In genomic region chr21:18549214-18549905, GRCh38 we compare ENCODE assay signal across 29 cellular contexts.
DNase-seq lines count a peak whose midpoint lies in the region; ATAC-seq, FAIRE-seq and TF ChIP-seq lines count a peak whose summit lies in the region.
"Had no signal": no experiment of that assay in that cellular context is flagged by ENCODE, and none has a peak within 500 bp of the region (broad histone marks: within the 10 kb centered on the region; RNA-seq: fewer than 3 reads in every experiment).

No MANE protein-coding gene starts in this region.

- peak; percentile 69 for FAIRE-seq in keratinocyte (lab: Jason Lieb, UNC)

- TF ChIP-seq CTCF in keratinocyte (optimal IDR thresholded peaks at IDR 0.05 in 1 of 3, IDR thresholded peaks at IDR 0.05 in 1 of 3, conservative IDR thresholded peaks at IDR 0.05 in 1 of 3; ENCODE audit: extremely low read depth in 1 of 3, insufficient read depth in 2 of 3, low read length in 3 of 3) = no peak

- peak overlapping the region; percentile 60 for H3K9ac ChIP-seq in keratinocyte (ENCODE audit: control insufficient read depth, extremely low read depth, insufficient read depth, low read length)

- peak overlapping the region; percentile 79 for H2AFZ ChIP-seq in keratinocyte (ENCODE audit: control insufficient read depth, low read length)

- no peaks in the 10 kb centered on the region for H3K36me3 Mint-ChIP-seq in T-helper 17 cell (ENCODE audit: low read depth)
- H3K36me3 Mint-ChIP-seq: activated CD8-positive, alpha-beta memory T cell treated with anti-CD3 and anti-CD28 coated beads, Interleukin-2, amount 10 ng/mL, durations not matched to agents 7 days and 5 days; CD4-positive, alpha-beta memory T cell; memory B cell; naive thymus-derived CD4-positive, alpha-beta T cell had no signal

- no peak overlapping the region for H3K27ac Mint-ChIP-seq in T-helper 17 cell
- H3K27ac Mint-ChIP-seq: activated CD4-positive, alpha-beta T cell treated with anti-CD3 and anti-CD28 coated beads, Interleukin-2, amount 10 ng/mL, durations not matched to agents 7 days and 5 days; activated CD8-positive, alpha-beta memory T cell treated with anti-CD3 and anti-CD28 coated beads, Interleukin-2, amount 10 ng/mL, durations not matched to agents 7 days and 5 days; activated naive CD4-positive, alpha-beta T cell treated with anti-CD3 and anti-CD28 coated beads for 36 hours; activated T-cell treated with anti-CD3 and anti-CD28 coated beads, Interleukin-2, amount 50 U/mL, for 72 hours; CD4-positive, alpha-beta memory T cell; memory B cell; naive thymus-derived CD4-positive, alpha-beta T cell had no signal

- H3K9me3 ChIP-seq in keratinocyte (ENCODE audit: control insufficient read depth, low read depth, low read length) (no peaks in the 10 kb centered on the region), T-helper 17 cell (ENCODE audit: control insufficient read depth, low read length, poor library complexity, severe bottlenecking) (no peaks in the 10 kb centered on the region)
- H3K9me3 ChIP-seq: pancreas, right lobe of liver, stomach had no signal

- DNase-seq in NCI-H82 (lab: John Stamatoyannopoulos, UW) (peak; percentile 13), NCI-H82 treated with DMSO at 0.1 percent for 48 hours (lab: John Stamatoyannopoulos, UW; ENCODE audit: unreplicated experiment) (no peak), amniotic epithelial cell (ENCODE audit: low read depth) (peak; percentile 11), keratinocyte (ENCODE audit: low read depth, low spot score) (no peak), T-helper 17 cell (no peak), posterior cingulate gyrus (no peak), hypothalamus (lab: John Stamatoyannopoulos, UW) (no peak)
- DNase-seq in stimulated activated naive CD4-positive, alpha-beta T cell treated with Interleukin-2 at 50 U/mL for 16 hours (lab: John Stamatoyannopoulos, UW) = no peak
- DNase-seq: activated CD4-positive, alpha-beta T cell treated with anti-CD3 and anti-CD28 coated beads, Interleukin-2, amount 10 ng/mL, durations not matched to agents 7 days and 5 days; activated CD8-positive, alpha-beta memory T cell treated with anti-CD3 and anti-CD28 coated beads, Interleukin-2, amount 10 ng/mL, durations not matched to agents 7 days and 5 days; activated naive CD4-positive, alpha-beta T cell treated with anti-CD3 and anti-CD28 coated beads for 36 hours; activated T-cell treated with anti-CD3 and anti-CD28 coated beads, Interleukin-2, amount 50 U/mL, for 72 hours; amniotic stem cell; CD4-positive, alpha-beta memory T cell; DMS 273 treated with DMSO at 0.1 percent for 48 hours; heart right ventricle; naive thymus-derived CD4-positive, alpha-beta T cell; NCI-H1436 treated with DMSO at 0.1 percent for 48 hours; NCI-H526 treated with DMSO at 0.1 percent for 48 hours; pancreas; right lobe of liver; stimulated activated CD4-positive, alpha-beta T cell treated with anti-CD3 and anti-CD28 coated beads, Interleukin-15, amount 100 ng/mL, for 24 hours; stomach; trophoblast cell; WERI-Rb-1 had no signal

- no peaks in the 10 kb centered on the region for H3K4me1 Mint-ChIP-seq in T-helper 17 cell
- H3K4me1 Mint-ChIP-seq: activated CD4-positive, alpha-beta T cell treated with anti-CD3 and anti-CD28 coated beads, Interleukin-2, amount 10 ng/mL, durations not matched to agents 7 days and 5 days; activated CD8-positive, alpha-beta memory T cell treated with anti-CD3 and anti-CD28 coated beads, Interleukin-2, amount 10 ng/mL, durations not matched to agents 7 days and 5 days; CD4-positive, alpha-beta memory T cell; central memory CD8-positive, alpha-beta T cell; memory B cell; naive thymus-derived CD4-positive, alpha-beta T cell had no signal

- H3K4me1 ChIP-seq in keratinocyte (ENCODE audit: control insufficient read depth, extremely low read depth, insufficient read depth, low read length) = peaks cover 29% of the 10 kb centered on the region
- H3K4me1 ChIP-seq: heart right ventricle, pancreas, right lobe of liver, stomach had no signal

- intact Hi-C loops in posterior cingulate gyrus (cut with DNase I) = no loop called here

- peak overlapping the region; percentile 82 for H3K27ac ChIP-seq in keratinocyte (ENCODE audit: control insufficient read depth, insufficient read depth, low read length)
- H3K27ac ChIP-seq: epithelial cell of prostate, heart right ventricle, pancreas, right lobe of liver, stomach, WERI-Rb-1 had no signal

- no peaks in the 10 kb centered on the region for H4K20me1 ChIP-seq in keratinocyte (ENCODE audit: control insufficient read depth, extremely low read depth, insufficient read depth, low read length)

- peak overlapping the region; percentile 69 for H3K4me2 ChIP-seq in keratinocyte (ENCODE audit: control insufficient read depth, extremely low read depth, insufficient read depth, low read depth, low read length)

- H3K27me3 Mint-ChIP-seq in T-helper 17 cell = no peaks in the 10 kb centered on the region
- H3K27me3 Mint-ChIP-seq: activated CD4-positive, alpha-beta T cell treated with anti-CD3 and anti-CD28 coated beads, Interleukin-2, amount 10 ng/mL, durations not matched to agents 7 days and 5 days; activated CD8-positive, alpha-beta memory T cell treated with anti-CD3 and anti-CD28 coated beads, Interleukin-2, amount 10 ng/mL, durations not matched to agents 7 days and 5 days; CD4-positive, alpha-beta memory T cell; central memory CD8-positive, alpha-beta T cell; memory B cell; naive thymus-derived CD4-positive, alpha-beta T cell had no signal

- dilution Hi-C loops in keratinocyte (cut with MboI; ENCODE audit: extremely low pct_ligation_motif_present, low sequenced_read_pairs) = no loop called here

- H3K36me3 ChIP-seq in keratinocyte (ENCODE audit: control insufficient read depth in 2 of 2, extremely low read depth in 1 of 2, insufficient read depth in 2 of 2, low read length in 2 of 2) = no peaks in the 10 kb centered on the region
- H3K36me3 ChIP-seq: heart right ventricle, pancreas, right lobe of liver, stomach, WERI-Rb-1 had no signal

- H3K4me3 ChIP-seq in keratinocyte (ENCODE audit: control insufficient read depth in 2 of 3, extremely low read depth in 1 of 3, insufficient read depth in 2 of 3, low read depth in 1 of 3, low read length in 3 of 3) = peak overlapping the region in 2 of 3 experiments; percentile 13 to 49
- H3K4me3 ChIP-seq: heart right ventricle, pancreas, right lobe of liver, stomach had no signal

- no peak for ATAC-seq in T-helper 17 cell
- ATAC-seq: activated CD8-positive, alpha-beta memory T cell treated with anti-CD3 and anti-CD28 coated beads, Interleukin-2, amount 10 ng/mL, durations not matched to agents 7 days and 5 days; activated T-cell treated with anti-CD3 and anti-CD28 coated beads, Interleukin-2, amount 50 U/mL, for 72 hours; heart right ventricle; naive thymus-derived CD4-positive, alpha-beta T cell; pancreas; right lobe of liver; SK-N-SH treated with all-trans-retinoic acid at 6 μM for 48 hours had no signal

- H3K79me2 ChIP-seq in keratinocyte (ENCODE audit: control insufficient read depth, insufficient read depth, low read length) = no peaks in the 10 kb centered on the region

- H3K4me3 Mint-ChIP-seq in T-helper 17 cell = no peak overlapping the region
- H3K4me3 Mint-ChIP-seq: activated CD4-positive, alpha-beta T cell treated with anti-CD3 and anti-CD28 coated beads, Interleukin-2, amount 10 ng/mL, durations not matched to agents 7 days and 5 days; activated CD8-positive, alpha-beta memory T cell treated with anti-CD3 and anti-CD28 coated beads, Interleukin-2, amount 10 ng/mL, durations not matched to agents 7 days and 5 days; activated naive CD4-positive, alpha-beta T cell treated with anti-CD3 and anti-CD28 coated beads for 36 hours; activated T-cell treated with anti-CD3 and anti-CD28 coated beads, Interleukin-2, amount 50 U/mL, for 72 hours; CD4-positive, alpha-beta memory T cell; central memory CD8-positive, alpha-beta T cell; memory B cell; naive thymus-derived CD4-positive, alpha-beta T cell had no signal

- H3K9me1 ChIP-seq in keratinocyte (ENCODE audit: control insufficient read depth, extremely low read depth, insufficient read depth, low read length) = no peaks in the 10 kb centered on the region

- H3K27me3 ChIP-seq in keratinocyte (ENCODE audit: control insufficient read depth, extremely low read depth, insufficient read depth, low read length) = no peaks in the 10 kb centered on the region
- H3K27me3 ChIP-seq: heart right ventricle, pancreas, right lobe of liver, stomach had no signal

Comparison
In these comparisons a context has a peak if more than half of its experiments do, and no peak if none do; other contexts are left out.
1. DNase-seq: peak in NCI-H82 (single experiment) and amniotic epithelial cell (single experiment); none in NCI-H82 treated with DMSO at 0.1 percent for 48 hours (single experiment), keratinocyte (single experiment), T-helper 17 cell (0 of 3), posterior cingulate gyrus (0 of 10), stimulated activated naive CD4-positive, alpha-beta T cell treated with Interleukin-2 at 50 U/mL for 16 hours (single experiment) and hypothalamus (0 of 51).